ENCODE assay signal across 27 cellular contexts in the genomic region with DNA sequence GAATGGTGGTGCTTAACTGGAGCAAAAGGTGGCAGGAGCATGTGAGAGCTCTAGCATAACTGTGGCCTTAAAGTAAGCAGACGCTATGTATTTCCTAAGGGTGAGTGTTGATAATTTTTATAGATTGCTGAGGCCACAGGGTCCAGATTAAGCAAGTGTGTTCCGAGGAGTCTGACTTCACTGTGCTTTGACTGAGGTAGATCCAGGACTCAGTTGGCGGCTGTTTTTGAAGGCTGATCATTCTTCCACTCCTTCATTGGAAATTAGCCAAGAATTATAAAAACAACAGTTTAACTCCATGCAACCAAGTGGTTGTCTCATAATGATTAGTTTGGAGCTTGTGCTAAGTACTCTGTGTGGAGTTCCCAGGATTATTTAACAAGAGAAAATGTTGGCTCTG. TPM values are rescaled to one million over a fixed set of nuclear protein-coding genes. Genes with fewer than 3 reads are reported as not detected.
A peak's percentile ranks its signal among the peaks of the same experiment; 100 is the strongest.
DNase-seq lines count a peak whose midpoint lies in the region; ATAC-seq and TF ChIP-seq lines count a peak whose summit lies in the region.
"Had no signal": no experiment of that assay in that cellular context is flagged by ENCODE, and none has a peak within 500 bp of the region (broad histone marks: within the 10 kb centered on the region; RNA-seq: fewer than 3 reads in every experiment).

No MANE protein-coding gene starts in this region.

- TF ChIP-seq CTCF in fibroblast of villous mesenchyme (IDR thresholded peaks at IDR 0.05; ENCODE audit: insufficient read depth, low read depth, low read length) (no peak), lower leg skin (IDR thresholded peaks at IDR 0.05) (no peak)

- no peak overlapping the region for H3K4me3 Mint-ChIP-seq in natural killer cell treated with Interleukin-12 subunit alpha and Interleukin-12 subunit beta and Interleukin-15 and Interleukin-18, amount 100 ng/mL, for 72 hours
- H3K4me3 Mint-ChIP-seq: activated CD4-positive, alpha-beta T cell treated with anti-CD3 and anti-CD28 coated beads, Interleukin-2, amount 10 ng/mL, durations not matched to agents 24 days and 14 days; activated CD8-positive, alpha-beta memory T cell treated with anti-CD3 and anti-CD28 coated beads, Interleukin-2, amount 10 ng/mL, durations not matched to agents 7 days and 5 days; activated T-cell treated with anti-CD3 and anti-CD28 coated beads, Interleukin-2, amount 50 U/mL, for 72 hours; endodermal cell; T-helper 2 cell treated with Interferon-gamma antibody and Interleukin-4, amounts not matched to agents 5 μg/mL and 100 μg/mL, for 36 hours had no signal

- H3K36me3 Mint-ChIP-seq in natural killer cell treated with Interleukin-12 subunit alpha and Interleukin-12 subunit beta and Interleukin-15 and Interleukin-18, amount 100 ng/mL, for 72 hours = no peaks in the 10 kb centered on the region

- H3K36me3 ChIP-seq in BLaER1 (no peaks in the 10 kb centered on the region), SK-N-MC (ENCODE audit: insufficient read depth, low read length) (no peaks in the 10 kb centered on the region)
- H3K36me3 ChIP-seq: left lung, sigmoid colon had no signal

- no peak overlapping the region for H3K9ac ChIP-seq in BLaER1
- H3K9ac ChIP-seq in SK-N-MC (ENCODE audit: insufficient read length) = no peak overlapping the region
- H3K9ac ChIP-seq: GM23248 had no signal

- H3K9me3 ChIP-seq in BLaER1 (no peaks in the 10 kb centered on the region), SK-N-MC (ENCODE audit: low read depth, low read length) (no peaks in the 10 kb centered on the region)
- H3K9me3 ChIP-seq: left lung, sigmoid colon had no signal

- intact Hi-C loops in lower leg skin (cut with DNase I; ENCODE audit: low total_unique reads) = no loop called here

- H3K4me1 Mint-ChIP-seq in natural killer cell treated with Interleukin-12 subunit alpha and Interleukin-12 subunit beta and Interleukin-15 and Interleukin-18, amount 100 ng/mL, for 72 hours (ENCODE audit: low read depth in 2 of 2) = peaks cover 47 to 58% of the 10 kb centered on the region in 2 donors

- no peaks in the 10 kb centered on the region for H3K9me3 Mint-ChIP-seq in natural killer cell treated with Interleukin-12 subunit alpha and Interleukin-12 subunit beta and Interleukin-15 and Interleukin-18, amount 100 ng/mL, for 72 hours
- H3K9me3 Mint-ChIP-seq: activated CD4-positive, alpha-beta T cell treated with anti-CD3 and anti-CD28 coated beads, Interleukin-2, amount 10 ng/mL, durations not matched to agents 24 days and 14 days; activated T-cell treated with anti-CD3 and anti-CD28 coated beads, Interleukin-2, amount 50 U/mL, for 72 hours; endodermal cell; T-helper 2 cell treated with Interferon-gamma antibody and Interleukin-4, amounts not matched to agents 5 μg/mL and 100 μg/mL, for 36 hours had no signal

- peak overlapping the region; percentile 20 to 25 for H3K27ac Mint-ChIP-seq in natural killer cell treated with Interleukin-12 subunit alpha and Interleukin-12 subunit beta and Interleukin-15 and Interleukin-18, amount 100 ng/mL, for 72 hours
- H3K27ac Mint-ChIP-seq: activated CD4-positive, alpha-beta T cell treated with anti-CD3 and anti-CD28 coated beads, Interleukin-2, amount 10 ng/mL, durations not matched to agents 24 days and 14 days; activated CD8-positive, alpha-beta memory T cell treated with anti-CD3 and anti-CD28 coated beads, Interleukin-2, amount 10 ng/mL, durations not matched to agents 7 days and 5 days; activated T-cell treated with anti-CD3 and anti-CD28 coated beads, Interleukin-2, amount 50 U/mL, for 72 hours; endodermal cell; T-helper 2 cell treated with Interferon-gamma antibody and Interleukin-4, amounts not matched to agents 5 μg/mL and 100 μg/mL, for 36 hours had no signal

- no peaks in the 10 kb centered on the region for H4K20me1 ChIP-seq in BLaER1

- H3K27me3 ChIP-seq in BLaER1 = no peaks in the 10 kb centered on the region
- H3K27me3 ChIP-seq: left lung, sigmoid colon had no signal

- H3K27me3 Mint-ChIP-seq in natural killer cell treated with Interleukin-12 subunit alpha and Interleukin-12 subunit beta and Interleukin-15 and Interleukin-18, amount 100 ng/mL, for 72 hours = no peaks in the 10 kb centered on the region
- H3K27me3 Mint-ChIP-seq: activated CD4-positive, alpha-beta T cell treated with anti-CD3 and anti-CD28 coated beads, Interleukin-2, amount 10 ng/mL, durations not matched to agents 24 days and 14 days; activated CD8-positive, alpha-beta memory T cell treated with anti-CD3 and anti-CD28 coated beads, Interleukin-2, amount 10 ng/mL, durations not matched to agents 7 days and 5 days had no signal

- ATAC-seq in natural killer cell treated with Interleukin-12 subunit alpha and Interleukin-12 subunit beta and Interleukin-15 and Interleukin-18, amount 100 ng/mL, for 72 hours = no peak
- ATAC-seq in HG02981 (IDR thresholded peaks at IDR 0.05; ENCODE audit: unreplicated experiment) (no peak), HG03354 (IDR thresholded peaks at IDR 0.05; ENCODE audit: poor library complexity, severe bottlenecking, unreplicated experiment) (no peak)
- ATAC-seq: activated CD8-positive, alpha-beta memory T cell treated with anti-CD3 and anti-CD28 coated beads, Interleukin-2, amount 10 ng/mL, durations not matched to agents 7 days and 5 days; activated T-cell treated with anti-CD3 and anti-CD28 coated beads, Interleukin-2, amount 50 U/mL, for 72 hours; esophagus mucosa; left lung had no signal

- DNase-seq in SK-N-MC (ENCODE audit: low read depth, low spot score) (peak; percentile 26), fibroblast of villous mesenchyme (ENCODE audit: low read depth) (peak; percentile 18), lower leg skin (ENCODE audit: low spot score in 2 of 2) (no peak), DMS53 (lab: John Stamatoyannopoulos, UW) (no peak)
- DNase-seq in natural killer cell treated with Interleukin-12 subunit alpha and Interleukin-12 subunit beta and Interleukin-15 and Interleukin-18, amount 100 ng/mL, for 72 hours (ENCODE audit: low spot score) = no peak
- DNase-seq: 8988T; activated CD4-positive, alpha-beta T cell treated with anti-CD3 and anti-CD28 coated beads, Interleukin-2, amount 10 ng/mL, durations not matched to agents 24 days and 14 days; activated CD8-positive, alpha-beta memory T cell treated with anti-CD3 and anti-CD28 coated beads, Interleukin-2, amount 10 ng/mL, durations not matched to agents 7 days and 5 days; activated naive CD4-positive, alpha-beta T cell treated with Interleukin-2 at 50 U/mL for 16 hours; activated T-cell treated with anti-CD3 and anti-CD28 coated beads, Interleukin-2, amount 50 U/mL, for 72 hours; DMS153; endodermal cell; GM23248; left lung; NCI-H1048; NCI-H187 treated with DMSO at 0.1 percent for 48 hours; NCI-H526 treated with DMSO at 0.1 percent for 48 hours; posterior cingulate gyrus; Right ventricle myocardium superior; sigmoid colon; stimulated activated naive CD4-positive, alpha-beta T cell had no signal

- H3K4me3 ChIP-seq in BLaER1 (no peak overlapping the region), SK-N-MC (peak overlapping the region; percentile 43; the same call in 1 of the 2 replicates), fibroblast of villous mesenchyme (ENCODE audit: low read depth, low read length) (no peak overlapping the region), lower leg skin (ENCODE audit: low read depth, poor library complexity, severe bottlenecking) (no peak overlapping the region)
- H3K4me3 ChIP-seq: coronary artery, GM23248, left lung, sigmoid colon had no signal

- H3K27ac ChIP-seq in BLaER1 (peak overlapping the region; percentile 22), SK-N-MC (peak overlapping the region; percentile 10; the same call in 1 of the 2 replicates)
- H3K27ac ChIP-seq: coronary artery, GM23248, left lung, sigmoid colon had no signal

- 53 to 54% methylated on average over 3 of the region's 3 CpGs for WGBS in lower leg skin, 2 donors

- peaks cover 88% of the 10 kb centered on the region for H3K4me1 ChIP-seq in BLaER1
- H3K4me1 ChIP-seq: sigmoid colon had no signal

- peak overlapping the region; percentile 87 for H3K4me2 ChIP-seq in BLaER1

- no peak for TF ChIP-seq POLR2A in lower leg skin (IDR thresholded peaks at IDR 0.05)

RNA-seq across cellular contexts. Expression of a gene that starts 19.1 kb away (rescaled TPM):
- total RNA-seq in fibroblast of villous mesenchyme (2.6 TPM in 2 replicates), lower leg skin (10 to 100 TPM in 3 of 4 donors, 1 to 10 TPM in 1; 3.5 to 18.5 (median 13.7) TPM)
- 100 to 1,000 TPM; 104 to 111 TPM for total RNA-seq in natural killer cell treated with Interleukin-12 subunit alpha and Interleukin-12 subunit beta and Interleukin-15 and Interleukin-18, amount 100 ng/mL, for 72 hours
- total RNA-seq: GM23248 had no signal

Comparison
In these comparisons a context has a peak if more than half of its experiments do, and no peak if none do; other contexts are left out.
1. DNase-seq: peak in SK-N-MC (single experiment) and fibroblast of villous mesenchyme (single experiment); none in natural killer cell treated with Interleukin-12 subunit alpha and Interleukin-12 subunit beta and Interleukin-15 and Interleukin-18, amount 100 ng/mL, for 72 hours (single experiment), lower leg skin (0 of 2) and DMS53 (single experiment).
2. RNA of a gene that starts 19.1 kb away (total RNA-seq): 104 to 111 TPM in natural killer cell treated with Interleukin-12 subunit alpha and Interleukin-12 subunit beta and Interleukin-15 and Interleukin-18, amount 100 ng/mL, for 72 hours; 3.5 to 18.5 TPM in lower leg skin and 2.6 TPM in fibroblast of villous mesenchyme; every median in the first group is over 4 times any median in the second.